In genomic region chr6:52024451-52025068, GRCh38 we compare ENCODE assay signal across 24 cellular contexts.
"Had no signal": no experiment of that assay in that cellular context is flagged by ENCODE, and none has a peak within 500 bp of the region (broad histone marks: within the 10 kb centered on the region; RNA-seq: fewer than 3 reads in every experiment).

No MANE protein-coding gene starts in this region.

- H3K9me3 ChIP-seq: SK-N-SH had no signal

- DNase-seq: KBM-7, MV-4-11, NCI-H1048, NCI-H1105, NCI-H1417, NCI-H1436 treated with DMSO at 0.1 percent for 48 hours, NCI-H1694, NCI-H187 treated with DMSO at 0.1 percent for 48 hours, NCI-H2081, NCI-H2107, NCI-H2171, NCI-H226, NCI-H446, NCI-H510A, NCI-H524 treated with DMSO at 0.1 percent for 48 hours, NCI-H69, NCI-H774, PC-3, SHP77, SK-N-SH, SW 1271 had no signal

- H3K27ac ChIP-seq: HL-60, RWPE1 had no signal

- ATAC-seq: Panc1, PC-3 had no signal
